8 cellular contexts compared by ENCODE assay signal in the genomic region with DNA sequence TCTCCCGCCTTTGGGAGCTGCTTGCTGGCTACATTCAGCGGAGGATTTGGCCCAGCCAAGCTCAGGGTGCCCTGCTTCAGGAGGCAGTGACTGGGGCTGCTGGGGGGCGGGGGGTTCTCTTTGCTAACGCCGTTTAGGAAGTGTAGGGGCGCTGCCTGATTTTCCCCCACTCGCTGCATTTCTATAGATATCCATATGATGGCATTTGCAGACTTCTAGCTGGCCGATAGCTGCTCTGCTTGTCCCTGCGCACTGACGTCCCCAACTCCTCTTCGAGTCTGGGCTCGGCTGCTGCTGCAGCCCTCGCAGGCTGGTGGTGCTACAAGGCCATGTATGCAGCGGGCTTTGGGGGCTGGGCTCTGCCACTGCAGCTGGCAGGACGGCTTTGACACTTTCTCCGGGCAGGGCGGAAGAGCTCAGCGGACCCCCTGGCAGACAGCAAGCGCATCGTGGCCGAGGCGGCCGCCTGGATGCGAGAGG. TPM values are rescaled to one million over a fixed set of nuclear protein-coding genes. Genes with fewer than 3 reads are reported as not detected.
DNase-seq lines count a peak whose midpoint lies in the region; ATAC-seq, FAIRE-seq and TF ChIP-seq lines count a peak whose summit lies in the region.

No MANE protein-coding gene starts in this region.

- intact Hi-C loops in pancreas (cut with DNase I): no loop called here

- H3K27ac ChIP-seq in pancreas: no peak overlapping the region

- H3K4me3 Mint-ChIP-seq in activated CD8-positive, alpha-beta memory T cell treated with anti-CD3 and anti-CD28 coated beads, Interleukin-2, amount 10 ng/mL, durations not matched to agents 7 days and 5 days: no peak overlapping the region

- TF ChIP-seq CTCF in fibroblast of villous mesenchyme (IDR thresholded peaks at IDR 0.05; ENCODE audit: insufficient read depth, low read depth, low read length): no peak
- TF ChIP-seq CTCF in pancreas (IDR thresholded peaks at IDR 0.05): no peak

- H3K27me3 ChIP-seq in pancreas: peaks cover 0 to 57% (median 2%) of the 10 kb centered on the region in 4 donors

- H3K9me3 Mint-ChIP-seq in activated CD8-positive, alpha-beta memory T cell treated with anti-CD3 and anti-CD28 coated beads, Interleukin-2, amount 10 ng/mL, durations not matched to agents 7 days and 5 days (ENCODE audit: low read depth): no peaks in the 10 kb centered on the region

- FAIRE-seq in HTR-8/SVneo (lab: Jason Lieb, UNC) (peak; percentile 33), pancreas (lab: Jason Lieb, UNC) (no peak)

- DNase-seq in HTR-8/SVneo (ENCODE audit: insufficient read length, low spot score) (peak; percentile 51), fibroblast of villous mesenchyme (ENCODE audit: low read depth) (peak; percentile 36), pancreas (peak in 4 of 6 donors; percentile 13 to 58 (median 40)), left lobe of liver (ENCODE audit: low spot score) (no peak)
- DNase-seq in activated CD8-positive, alpha-beta memory T cell treated with anti-CD3 and anti-CD28 coated beads, Interleukin-2, amount 10 ng/mL, durations not matched to agents 7 days and 5 days: no peak

- H3K36me3 Mint-ChIP-seq in activated CD8-positive, alpha-beta memory T cell treated with anti-CD3 and anti-CD28 coated beads, Interleukin-2, amount 10 ng/mL, durations not matched to agents 7 days and 5 days: peaks cover 2% of the 10 kb centered on the region

- H3K27ac Mint-ChIP-seq in activated CD8-positive, alpha-beta memory T cell treated with anti-CD3 and anti-CD28 coated beads, Interleukin-2, amount 10 ng/mL, durations not matched to agents 7 days and 5 days: no peak overlapping the region

- H3K4me1 ChIP-seq in pancreas: no peaks in the 10 kb centered on the region

- CTCF ChIA-PET in activated CD8-positive, alpha-beta memory T cell treated with anti-CD3 and anti-CD28 coated beads, Interleukin-2, amount 10 ng/mL, durations not matched to agents 7 days and 5 days (lab: Charles Lee): no interaction called here

- H3K27me3 Mint-ChIP-seq in activated CD8-positive, alpha-beta memory T cell treated with anti-CD3 and anti-CD28 coated beads, Interleukin-2, amount 10 ng/mL, durations not matched to agents 7 days and 5 days: peaks cover 68% of the 10 kb centered on the region

- H3K36me3 ChIP-seq in pancreas: no peaks in the 10 kb centered on the region

- no peaks in the 10 kb centered on the region for H3K9me3 ChIP-seq in pancreas

- WGBS in pancreas, 2 donors: 2 to 4% methylated on average over 24 of the region's 24 CpGs

- H3K4me1 Mint-ChIP-seq in activated CD8-positive, alpha-beta memory T cell treated with anti-CD3 and anti-CD28 coated beads, Interleukin-2, amount 10 ng/mL, durations not matched to agents 7 days and 5 days: peaks cover 23% of the 10 kb centered on the region

- ATAC-seq in pancreas (peak in 3 of 4 donors; percentile 28 to 44 (median 43)), left lobe of liver (no peak), GM19328 (IDR thresholded peaks at IDR 0.05; ENCODE audit: unreplicated experiment) (no peak), HG02623 (IDR thresholded peaks at IDR 0.05; ENCODE audit: unreplicated experiment) (no peak)
- no peak for ATAC-seq in activated CD8-positive, alpha-beta memory T cell treated with anti-CD3 and anti-CD28 coated beads, Interleukin-2, amount 10 ng/mL, durations not matched to agents 7 days and 5 days

- H3K4me3 ChIP-seq in fibroblast of villous mesenchyme (ENCODE audit: low read depth, low read length) (peak overlapping the region; percentile 36), pancreas (peak overlapping the region in 1 of 4 donors; percentile 17)

TF ChIP-seq in PFSK-1, 5 proteins besides CTCF, POLR2A, EP300 and RAD21:
- TF ChIP-seq FOXP2 (optimal IDR thresholded peaks at IDR 0.05; ENCODE audit: borderline replicate concordance, extremely low read depth, extremely low read length, insufficient read depth) (peak; percentile 60), POLR2AphosphoS5 (IDR thresholded peaks at IDR 0.05; ENCODE audit: low read depth, low read length) (no peak)

RNA-seq across cellular contexts. Expression of a gene that starts 3.1 kb away (rescaled TPM):
- 0.56 TPM for polyA plus RNA-seq in PFSK-1 (2012; ENCODE audit: insufficient read length, low read depth)
- total RNA-seq in fibroblast of villous mesenchyme: 0.97 and 1.7 TPM in 2 replicates
- under 1 TPM; 0.13 to 0.93 (median 0.25) TPM for total RNA-seq in pancreas
- 1 to 10 TPM in 1 of 2 donors, under 1 TPM in 1; 0.30 to 1.4 TPM for polyA plus RNA-seq in pancreas
- total RNA-seq in left lobe of liver: 0.05 TPM
- not detected for total RNA-seq in activated CD8-positive, alpha-beta memory T cell treated with anti-CD3 and anti-CD28 coated beads, Interleukin-2, amount 10 ng/mL, durations not matched to agents 7 days and 5 days

Comparison
In these comparisons a context has a peak if more than half of its experiments do, and no peak if none do; other contexts are left out.
1. DNase-seq: peak in HTR-8/SVneo (single experiment), fibroblast of villous mesenchyme (single experiment) and pancreas (4 of 6); none in left lobe of liver (single experiment) and activated CD8-positive, alpha-beta memory T cell treated with anti-CD3 and anti-CD28 coated beads, Interleukin-2, amount 10 ng/mL, durations not matched to agents 7 days and 5 days (single experiment).
2. ATAC-seq: peak in pancreas (3 of 4); none in left lobe of liver (single experiment), GM19328 (single experiment), activated CD8-positive, alpha-beta memory T cell treated with anti-CD3 and anti-CD28 coated beads, Interleukin-2, amount 10 ng/mL, durations not matched to agents 7 days and 5 days (single experiment) and HG02623 (single experiment).